In genomic region chr1:92769856-92770255, GRCh38 we compare ENCODE assay signal across 29 cellular contexts. TPM values are rescaled to one million over a fixed set of nuclear protein-coding genes. Genes with fewer than 3 reads are reported as not detected.
A peak's percentile ranks its signal among the peaks of the same experiment; 100 is the strongest.
DNase-seq lines count a peak whose midpoint lies in the region; ATAC-seq lines count a peak whose summit lies in the region.
"Had no signal": no experiment of that assay in that cellular context is flagged by ENCODE, and none has a peak within 500 bp of the region (broad histone marks: within the 10 kb centered on the region; RNA-seq: fewer than 3 reads in every experiment).

No MANE protein-coding gene starts in this region.

- H3K4me1 Mint-ChIP-seq in activated T-helper 17 cell treated with anti-CD3 and anti-CD28 coated beads, Interleukin-2, amount 50 U/mL, for 72 hours, result no peaks in the 10 kb centered on the region
- H3K4me1 Mint-ChIP-seq: CD8-positive, alpha-beta memory T cell had no signal

- no peak overlapping the region for H4K8ac ChIP-seq in trophoblast cell (ENCODE audit: low read depth, low read length)

- H3K36me3 ChIP-seq in trophoblast cell (ENCODE audit: control insufficient read depth in 1 of 2, insufficient read depth in 2 of 2, low read length in 2 of 2), result no peaks in the 10 kb centered on the region
- H3K36me3 ChIP-seq: BE2C had no signal

- no peak overlapping the region for H2BK12ac ChIP-seq in trophoblast cell (ENCODE audit: low read length)

- no peak overlapping the region for H2BK120ac ChIP-seq in trophoblast cell (ENCODE audit: insufficient read depth, low read length, poor library complexity)

- no peaks in the 10 kb centered on the region for H3K27me3 ChIP-seq in trophoblast cell (ENCODE audit: insufficient read depth, low read length)
- H3K27me3 ChIP-seq: BE2C; BLaER1; BLaER1 treated with 17β-estradiol and CSF1 and Interleukin-3, amounts not matched to agents 10 nM and 100 nM had no signal

- peaks cover 11% of the 10 kb centered on the region for H3K27me3 Mint-ChIP-seq in activated T-helper 17 cell treated with anti-CD3 and anti-CD28 coated beads, Interleukin-2, amount 50 U/mL, for 72 hours
- H3K27me3 Mint-ChIP-seq: B cell had no signal

- peak; percentile 53 to 90 for DNase-seq in trophoblast cell
- DNase-seq: 8988T; ACHN; AML-193; BE2C; C1 segment of cervical spinal cord; Caco-2; Calu3; CD4-positive, alpha-beta memory T cell; CD4-positive, alpha-beta T cell; CD4-positive, CD25-positive, alpha-beta regulatory T cell; CD8-positive, alpha-beta memory T cell; CD8-positive, alpha-beta T cell; COR-L47; DMS 273 treated with DMSO at 0.1 percent for 48 hours; DMS153; DMS53; DMS79; DMS79 treated with DMSO at 0.1 percent for 48 hours; DND-41; EL had no signal

- no peak overlapping the region for H2AK5ac ChIP-seq in trophoblast cell (ENCODE audit: low read length)

- no peak overlapping the region for H3K9ac ChIP-seq in trophoblast cell (ENCODE audit: low read length)
- H3K9ac ChIP-seq: BLaER1; BLaER1 treated with 17β-estradiol and CSF1 and Interleukin-3, amounts not matched to agents 10 nM and 100 nM had no signal

- no CpG with 5 or more reads among the region's 3 CpGs for WGBS in trophoblast cell (ENCODE audit: extremely low coverage, insufficient coverage, insufficient read length)

- H3K4me2 ChIP-seq in trophoblast cell (ENCODE audit: low read length), result no peak overlapping the region
- H3K4me2 ChIP-seq: A549; BLaER1; BLaER1 treated with 17β-estradiol and CSF1 and Interleukin-3, amounts not matched to agents 10 nM and 100 nM had no signal

- no peak overlapping the region for H4K12ac ChIP-seq in trophoblast cell (ENCODE audit: low read depth, low read length)

- no peaks in the 10 kb centered on the region for H3K79me1 ChIP-seq in trophoblast cell (ENCODE audit: low read length)

- H3K4me1 ChIP-seq in trophoblast cell (ENCODE audit: control insufficient read depth in 1 of 2, insufficient read depth in 2 of 2, low read length in 2 of 2), result no peaks in the 10 kb centered on the region
- H3K4me1 ChIP-seq: A549; BE2C; BLaER1; BLaER1 treated with 17β-estradiol and CSF1 and Interleukin-3, amounts not matched to agents 10 nM and 100 nM had no signal

- H3K36me3 Mint-ChIP-seq in activated T-helper 17 cell treated with anti-CD3 and anti-CD28 coated beads, Interleukin-2, amount 50 U/mL, for 72 hours (ENCODE audit: low read depth), result no peaks in the 10 kb centered on the region
- H3K36me3 Mint-ChIP-seq: CD8-positive, alpha-beta memory T cell; CD8-positive, alpha-beta T cell had no signal

- H3K4me3 Mint-ChIP-seq in activated T-helper 17 cell treated with anti-CD3 and anti-CD28 coated beads, Interleukin-2, amount 50 U/mL, for 72 hours, result no peak overlapping the region
- H3K4me3 Mint-ChIP-seq: B cell; CD14-positive monocyte; CD4-positive, alpha-beta memory T cell; CD4-positive, alpha-beta T cell; CD4-positive, CD25-positive, alpha-beta regulatory T cell; CD8-positive, alpha-beta memory T cell; CD8-positive, alpha-beta T cell had no signal

- no peak overlapping the region for H3K23ac ChIP-seq in trophoblast cell (ENCODE audit: low read length)

- H2AFZ ChIP-seq in trophoblast cell (ENCODE audit: insufficient read depth, low read length, poor library complexity), result no peak overlapping the region

- H2BK5ac ChIP-seq in trophoblast cell (ENCODE audit: low read depth, low read length, poor library complexity), result no peak overlapping the region

- H3K14ac ChIP-seq in trophoblast cell (ENCODE audit: low read length), result no peak overlapping the region

- H3K27ac ChIP-seq in trophoblast cell (ENCODE audit: low read depth, low read length), result no peak overlapping the region
- H3K27ac ChIP-seq: 22Rv1; A549; BLaER1; BLaER1 treated with 17β-estradiol and CSF1 and Interleukin-3, amounts not matched to agents 10 nM and 100 nM; C4-2B had no signal

- no peaks in the 10 kb centered on the region for H3K79me2 ChIP-seq in trophoblast cell (ENCODE audit: control insufficient read depth, insufficient read depth, low read length, poor library complexity)

- H3K4ac ChIP-seq in trophoblast cell (ENCODE audit: low read depth, low read length), result no peak overlapping the region

- no peak overlapping the region for H4K91ac ChIP-seq in trophoblast cell (ENCODE audit: low read depth, low read length)

- H3K27ac Mint-ChIP-seq in activated T-helper 17 cell treated with anti-CD3 and anti-CD28 coated beads, Interleukin-2, amount 50 U/mL, for 72 hours, result no peak overlapping the region
- H3K27ac Mint-ChIP-seq: B cell; CD14-positive monocyte; CD4-positive, alpha-beta memory T cell; CD4-positive, alpha-beta T cell; CD4-positive, CD25-positive, alpha-beta regulatory T cell; CD8-positive, alpha-beta memory T cell; CD8-positive, alpha-beta T cell had no signal

- no peak overlapping the region for H3K4me3 ChIP-seq in trophoblast cell (ENCODE audit: low read depth, low read length)
- H3K4me3 ChIP-seq: A549; BLaER1; BLaER1 treated with 17β-estradiol and CSF1 and Interleukin-3, amounts not matched to agents 10 nM and 100 nM had no signal

- peaks cover 5% of the 10 kb centered on the region for H3K9me3 Mint-ChIP-seq in activated T-helper 17 cell treated with anti-CD3 and anti-CD28 coated beads, Interleukin-2, amount 50 U/mL, for 72 hours

- H3K9me3 ChIP-seq in trophoblast cell (ENCODE audit: insufficient read depth, low read depth, low read length), result no peaks in the 10 kb centered on the region
- H3K9me3 ChIP-seq: BE2C, Caco-2 had no signal

- no peak for ATAC-seq in activated T-helper 17 cell treated with anti-CD3 and anti-CD28 coated beads, Interleukin-2, amount 50 U/mL, for 72 hours (replicated peaks)
- ATAC-seq: A549; CD8-positive, alpha-beta T cell had no signal

- no peak overlapping the region for H3K18ac ChIP-seq in trophoblast cell (ENCODE audit: low read length)

RNA-seq across cellular contexts. Expression of gene EVI5, which starts 15.1 kb away (rescaled TPM):
- polyA plus RNA-seq in trophoblast cell (2013), result 17.8 and 20.6 TPM in 2 replicates
- 10 to 100 TPM in 1 of 2 donors, 1 to 10 TPM in 1; 7.7 to 31.8 TPM for total RNA-seq in activated T-helper 17 cell treated with anti-CD3 and anti-CD28 coated beads, Interleukin-2, amount 50 U/mL, for 72 hours
